ENCODE assay signal across 30 cellular contexts in the genomic region with DNA sequence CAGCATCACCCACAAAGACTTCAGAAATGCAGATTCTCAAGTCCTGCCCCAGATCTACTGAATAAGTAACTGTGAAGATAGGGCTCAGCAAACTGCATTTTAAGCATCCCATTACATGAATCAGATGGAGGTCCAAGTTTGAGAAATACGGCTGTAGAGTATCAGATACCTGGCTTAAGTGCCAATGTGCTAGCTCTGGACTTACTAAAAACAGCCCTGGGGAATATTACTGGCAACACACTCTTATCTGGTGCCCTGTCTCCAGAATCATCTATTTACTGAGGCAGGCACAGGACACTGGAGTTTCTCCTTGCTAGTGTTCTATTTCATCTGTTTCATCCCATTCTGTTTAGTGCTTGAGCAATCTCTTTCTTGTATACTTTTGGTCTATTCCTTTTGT.
"Had no signal": no experiment of that assay in that cellular context is flagged by ENCODE, and none has a peak within 500 bp of the region (broad histone marks: within the 10 kb centered on the region; RNA-seq: fewer than 3 reads in every experiment).

No MANE protein-coding gene starts in this region.

- H3K27ac ChIP-seq: body of pancreas, colonic mucosa, epithelial cell of prostate, esophagus squamous epithelium, gastroesophageal sphincter, WERI-Rb-1 had no signal

- H3K27me3 ChIP-seq: body of pancreas, colonic mucosa, esophagus squamous epithelium, gastroesophageal sphincter had no signal

- H3K9me3 ChIP-seq: body of pancreas, colonic mucosa, esophagus squamous epithelium, gastroesophageal sphincter had no signal

- H3K4me3 Mint-ChIP-seq: activated B cell treated with CpG ODN at 0.5 μM for 24 hours; activated CD8-positive, alpha-beta T cell treated with anti-CD3 and anti-CD28 coated beads for 36 hours; activated naive CD8-positive, alpha-beta T cell; activated T-cell treated with anti-CD3 and anti-CD28 coated beads, Interleukin-2, amount 50 U/mL, for 4 hours; activated T-helper 17 cell treated with anti-CD3 and anti-CD28 coated beads, Interleukin-2, amount 50 U/mL, for 72 hours; T-helper 17 cell; T-helper 2 cell treated with Interferon-gamma antibody and Interleukin-4, amounts not matched to agents 5 μg/mL and 100 μg/mL, for 36 hours had no signal

- H3K27ac Mint-ChIP-seq: activated B cell treated with CpG ODN at 0.5 μM for 24 hours; activated CD8-positive, alpha-beta T cell treated with anti-CD3 and anti-CD28 coated beads for 36 hours; activated naive CD8-positive, alpha-beta T cell; activated T-helper 17 cell treated with anti-CD3 and anti-CD28 coated beads, Interleukin-2, amount 50 U/mL, for 72 hours; T-helper 17 cell; T-helper 2 cell treated with Interferon-gamma antibody and Interleukin-4, amounts not matched to agents 5 μg/mL and 100 μg/mL, for 36 hours had no signal

- H3K36me3 Mint-ChIP-seq: activated naive CD8-positive, alpha-beta T cell had no signal

- H3K27me3 Mint-ChIP-seq: activated B cell treated with CpG ODN at 0.5 μM for 24 hours; activated CD8-positive, alpha-beta T cell treated with anti-CD3 and anti-CD28 coated beads for 36 hours; activated naive CD8-positive, alpha-beta T cell; activated T-helper 17 cell treated with anti-CD3 and anti-CD28 coated beads, Interleukin-2, amount 50 U/mL, for 72 hours; T-helper 17 cell had no signal

- H3K36me3 ChIP-seq: colonic mucosa, esophagus squamous epithelium, gastroesophageal sphincter, WERI-Rb-1 had no signal

- H3K4me3 ChIP-seq: body of pancreas, colonic mucosa, esophagus squamous epithelium, gastroesophageal sphincter had no signal

- H3K4me1 ChIP-seq: body of pancreas, colonic mucosa, esophagus squamous epithelium, gastroesophageal sphincter had no signal

- ATAC-seq: activated CD4-positive, CD25-positive, alpha-beta regulatory T cell treated with anti-CD3 and anti-CD28 coated beads, Interleukin-2, amount 50 U/mL, for 24 hours; activated CD8-positive, alpha-beta T cell treated with anti-CD3 and anti-CD28 coated beads for 36 hours; activated T-cell treated with anti-CD3 and anti-CD28 coated beads, Interleukin-2, amount 50 U/mL, for 4 hours; activated T-helper 17 cell treated with anti-CD3 and anti-CD28 coated beads, Interleukin-2, amount 50 U/mL, for 72 hours; body of pancreas; gastroesophageal sphincter; T-helper 17 cell had no signal

- DNase-seq: activated B cell treated with CpG ODN at 0.5 μM for 24 hours; activated CD4-positive, alpha-beta T cell treated with anti-CD3 and anti-CD28 coated beads for 48 hours; activated CD4-positive, alpha-beta T cell treated with anti-CD3 and anti-CD28 coated beads, Interleukin-2, amount 50 U/mL, for 1 hour; activated CD4-positive, alpha-beta T cell treated with anti-CD3 and anti-CD28 coated beads, Interleukin-2, amount 50 U/mL, for 48 hours; activated CD8-positive, alpha-beta memory T cell treated with anti-CD3 and anti-CD28 coated beads for 24 hours; activated CD8-positive, alpha-beta T cell treated with anti-CD3 and anti-CD28 coated beads for 36 hours; activated effector memory CD4-positive, alpha-beta T cell treated with Interleukin-2 at 50 U/mL for 16 hours; activated gamma-delta T cell treated with Interleukin-2 at 50 U/mL for 16 hours; activated naive CD4-positive, alpha-beta T cell treated with anti-CD3 and anti-CD28 coated beads, Interleukin-2, amount 50 U/mL, for 16 hours; activated naive CD4-positive, alpha-beta T cell treated with Interleukin-2 at 50 U/mL for 16 hours; activated T-cell treated with anti-CD3 and anti-CD28 coated beads, Interleukin-2, amount 50 U/mL, for 4 hours; amniotic stem cell; anterior cingulate cortex; body of pancreas; central memory CD4-positive, alpha-beta T cell; cerebellar nuclear complex; colonic mucosa; effector CD8-positive, alpha-beta T cell; esophagus squamous epithelium; foreskin melanocyte; T-helper 1 cell; T-helper 17 cell; T1000; WERI-Rb-1 had no signal

- H3K4me1 Mint-ChIP-seq: activated B cell treated with CpG ODN at 0.5 μM for 24 hours; activated T-helper 17 cell treated with anti-CD3 and anti-CD28 coated beads, Interleukin-2, amount 50 U/mL, for 72 hours; T-helper 17 cell had no signal

- H3K9me3 Mint-ChIP-seq: activated B cell treated with CpG ODN at 0.5 μM for 24 hours; activated CD8-positive, alpha-beta T cell treated with anti-CD3 and anti-CD28 coated beads for 36 hours; activated T-helper 17 cell treated with anti-CD3 and anti-CD28 coated beads, Interleukin-2, amount 50 U/mL, for 72 hours had no signal
